In genomic region chr5:158801286-158801685, GRCh38 we compare ENCODE assay signal across 15 cellular contexts.
DNase-seq lines count a peak whose midpoint lies in the region; ATAC-seq, FAIRE-seq and TF ChIP-seq lines count a peak whose summit lies in the region.
"Had no signal": no experiment of that assay in that cellular context is flagged by ENCODE, and none has a peak within 500 bp of the region (broad histone marks: within the 10 kb centered on the region; RNA-seq: fewer than 3 reads in every experiment).

No MANE protein-coding gene starts in this region.

- no peak overlapping the region for H3K9ac ChIP-seq in BLaER1

- peaks cover 10% of the 10 kb centered on the region; the same call in 2 of the 3 replicates for H3K4me1 Mint-ChIP-seq in GM23338
- H3K4me1 Mint-ChIP-seq: T-helper 17 cell had no signal

- H3K4me3 Mint-ChIP-seq in GM23338, result no peak overlapping the region
- H3K4me3 Mint-ChIP-seq: T-helper 17 cell had no signal

- H2AFZ ChIP-seq in GM23338, result peak overlapping the region; percentile 1; the same call in 1 of the 2 replicates

- H3K4me1 ChIP-seq in BLaER1 (peaks cover 98% of the 10 kb centered on the region), GM23338 (ENCODE audit: insufficient read depth) (peaks cover 12% of the 10 kb centered on the region)

- H3K27ac Mint-ChIP-seq in GM23338, result no peak overlapping the region
- H3K27ac Mint-ChIP-seq: T-helper 17 cell had no signal

- no peak overlapping the region for H3K4me3 ChIP-seq in BLaER1
- no peak overlapping the region for H3K4me3 ChIP-seq in GM23338
- H3K4me3 ChIP-seq: HAP-1 had no signal

- H3K4me2 ChIP-seq in BLaER1, result peak overlapping the region; percentile 4; the same call in 1 of the 2 replicates
- H3K4me2 ChIP-seq in GM23338, result no peak overlapping the region

- H3K9me3 Mint-ChIP-seq in GM23338, result no peaks in the 10 kb centered on the region

- H3K27me3 ChIP-seq in BLaER1 (no peaks in the 10 kb centered on the region), GM23338 (ENCODE audit: insufficient read depth) (no peaks in the 10 kb centered on the region)

- H3K27ac ChIP-seq in BLaER1 (peak overlapping the region; percentile 4), GM23338 (ENCODE audit: low read depth) (no peak overlapping the region)

- peak; percentile 80 for FAIRE-seq in endometrium (lab: Jason Lieb, UNC)

- no peaks in the 10 kb centered on the region for H3K27me3 Mint-ChIP-seq in GM23338 (ENCODE audit: insufficient read depth, low read depth, poor library complexity)

- ATAC-seq in GM23338 (no peak), HG02870 (IDR thresholded peaks at IDR 0.05; ENCODE audit: unreplicated experiment) (no peak), esophagus mucosa (no peak)
- ATAC-seq: T-helper 17 cell had no signal

- TF ChIP-seq CTCF in GM23338 (conservative IDR thresholded peaks at IDR 0.05; ENCODE audit: low read depth in 2 of 2), result no peak

- H3F3A ChIP-seq in GM23338 (replicated peaks; ENCODE audit: low read depth), result no peaks in the 10 kb centered on the region

- H3K36me3 Mint-ChIP-seq in GM23338 (ENCODE audit: low read depth), result no peaks in the 10 kb centered on the region

- no peaks in the 10 kb centered on the region for H3K79me2 ChIP-seq in GM23338 (replicated peaks; ENCODE audit: insufficient read depth)

- H3K9me3 ChIP-seq in BLaER1, result no peaks in the 10 kb centered on the region
- H3K9me3 ChIP-seq: HAP-1 had no signal

- peaks cover 100% of the 10 kb centered on the region for H4K20me1 ChIP-seq in BLaER1
- no peaks in the 10 kb centered on the region for H4K20me1 ChIP-seq in GM23338 (replicated peaks; ENCODE audit: insufficient read depth)

- in situ Hi-C loops in KBM-7 (cut with MboI; ENCODE audit: low pct_unique_long_range_greater_than_20kb, low sequenced_read_pairs), result no loop called here

- H3K36me3 ChIP-seq in BLaER1 (peaks cover 98% of the 10 kb centered on the region), GM23338 (ENCODE audit: insufficient read depth) (no peaks in the 10 kb centered on the region)
- H3K36me3 ChIP-seq: HAP-1 had no signal

- no peak for DNase-seq in GM23338 (ENCODE audit: low spot score)
- DNase-seq in NCI-H2081 (lab: John Stamatoyannopoulos, UW), result peak; percentile 16 to 72
- no peak for DNase-seq in NCI-H2227 treated with DMSO at 0.1 percent for 48 hours (lab: John Stamatoyannopoulos, UW)
- no peak for DNase-seq in KBM-7
- DNase-seq: COR-L47, NCI-H1694 treated with DMSO at 0.1 percent for 48 hours, NCI-H2171 treated with DMSO at 0.1 percent for 48 hours, RPMI8226, SIG-M5, T-helper 17 cell had no signal

- H3K9me2 ChIP-seq in GM23338 (ENCODE audit: insufficient read depth), result no peaks in the 10 kb centered on the region

TF ChIP-seq in GM23338, 12 proteins besides CTCF, POLR2A, EP300 and RAD21:
- TF ChIP-seq ETS1 (IDR thresholded peaks at IDR 0.05) (no peak), EZH2phosphoT487 (IDR thresholded peaks at IDR 0.05; ENCODE audit: unreplicated experiment) (no peak), NANOG (IDR thresholded peaks at IDR 0.05; ENCODE audit: borderline replicate concordance) (no peak), POLR2AphosphoS5 (IDR thresholded peaks at IDR 0.05; ENCODE audit: low read depth) (no peak), ZNF114 (CRISPR knock-in tag; IDR thresholded peaks at IDR 0.05) (no peak), EZH2 (IDR thresholded peaks at IDR 0.05; ENCODE audit: low read depth, unreplicated experiment) (no peak), ZNF462 (CRISPR knock-in tag; IDR thresholded peaks at IDR 0.05) (no peak)
TF ChIP-seq in GM23338: peak in this region for 0.

Comparison
In these comparisons a context has a peak if more than half of its experiments do, and no peak if none do; other contexts are left out.
1. DNase-seq: peak in NCI-H2081 (2 of 2); none in GM23338 (single experiment), NCI-H2227 treated with DMSO at 0.1 percent for 48 hours (single experiment) and KBM-7 (single experiment).